In genomic region chr5:32129074-32129598, GRCh38 we compare ENCODE assay signal across 22 cellular contexts. TPM values are rescaled to one million over a fixed set of nuclear protein-coding genes. Genes with fewer than 3 reads are reported as not detected.
DNase-seq lines count a peak whose midpoint lies in the region; ATAC-seq and TF ChIP-seq lines count a peak whose summit lies in the region.
"Had no signal": no experiment of that assay in that cellular context is flagged by ENCODE, and none has a peak within 500 bp of the region (broad histone marks: within the 10 kb centered on the region; RNA-seq: fewer than 3 reads in every experiment).

No MANE protein-coding gene starts in this region.

- TF ChIP-seq CTCF in WTC11 (IDR thresholded peaks at IDR 0.05): no peak

- 91% methylated on average over 4 of the region's 7 CpGs for WGBS in mesenchymal stem cell

- POLR2A ChIA-PET in WTC11 (lab: Charles Lee): no interaction called here

- H3K36me3 Mint-ChIP-seq in activated CD4-positive, alpha-beta T cell treated with anti-CD3 and anti-CD28 coated beads, Interleukin-2, amount 10 ng/mL, durations not matched to agents 24 days and 14 days (ENCODE audit: low read depth): peaks cover 49% of the 10 kb centered on the region
- H3K36me3 Mint-ChIP-seq in WTC11: peaks cover 20% of the 10 kb centered on the region

- H3K27me3 Mint-ChIP-seq in activated CD4-positive, alpha-beta T cell treated with anti-CD3 and anti-CD28 coated beads, Interleukin-2, amount 10 ng/mL, durations not matched to agents 24 days and 14 days: no peaks in the 10 kb centered on the region
- no peaks in the 10 kb centered on the region for H3K27me3 Mint-ChIP-seq in WTC11 (ENCODE audit: low read depth)
- no peaks in the 10 kb centered on the region for H3K27me3 Mint-ChIP-seq in stimulated activated naive CD8-positive, alpha-beta T cell treated with anti-CD3 and anti-CD28 coated beads, Interleukin-15, amount 100 ng/mL, for 72 hours

- H3K4me1 Mint-ChIP-seq in activated CD4-positive, alpha-beta T cell treated with anti-CD3 and anti-CD28 coated beads, Interleukin-2, amount 10 ng/mL, durations not matched to agents 24 days and 14 days: peaks cover 20% of the 10 kb centered on the region
- peaks cover 25% of the 10 kb centered on the region for H3K4me1 Mint-ChIP-seq in WTC11
- H3K4me1 Mint-ChIP-seq in stimulated activated naive CD8-positive, alpha-beta T cell treated with anti-CD3 and anti-CD28 coated beads, Interleukin-15, amount 100 ng/mL, for 72 hours: peaks cover 51% of the 10 kb centered on the region

- no peaks in the 10 kb centered on the region for H3K9me3 ChIP-seq in mesenchymal stem cell (ENCODE audit: control insufficient read depth, low read length)
- H3K9me3 ChIP-seq: BLaER1, tibial nerve had no signal

- intact Hi-C loops in activated CD4-positive, alpha-beta T cell treated with anti-CD3 and anti-CD28 coated beads, Interleukin-2, amount 10 ng/mL, durations not matched to agents 24 days and 14 days (cut with micrococcal nuclease): no loop called here

- H2BK15ac ChIP-seq in mesenchymal stem cell (ENCODE audit: low read depth, poor library complexity, severe bottlenecking): no peak overlapping the region

- peaks cover 8% of the 10 kb centered on the region for H3K79me1 ChIP-seq in mesenchymal stem cell (replicated peaks; ENCODE audit: low read length, poor library complexity, severe bottlenecking)

- ATAC-seq in WTC11 (no peak), HG02763 (IDR thresholded peaks at IDR 0.05; ENCODE audit: unreplicated experiment) (no peak), GM21737 (IDR thresholded peaks at IDR 0.05; ENCODE audit: unreplicated experiment) (no peak)
- peak; percentile 53 for ATAC-seq in stimulated activated naive CD8-positive, alpha-beta T cell treated with anti-CD3 and anti-CD28 coated beads, Interleukin-15, amount 100 ng/mL, for 72 hours
- ATAC-seq: SK-N-SH treated with all-trans-retinoic acid at 6 μM for 48 hours had no signal

- no peak overlapping the region for H3K14ac ChIP-seq in mesenchymal stem cell (ENCODE audit: low read length in 2 of 2)

- H3K4me3 ChIP-seq in mesenchymal stem cell (ENCODE audit: insufficient read depth in 1 of 2, low read depth in 1 of 2, low read length in 2 of 2): peak overlapping the region in 1 of 2 experiments; percentile 40
- H3K4me3 ChIP-seq: BLaER1, smooth muscle cell, tibial nerve had no signal

- H3K4me1 ChIP-seq in mesenchymal stem cell (ENCODE audit: control insufficient read depth, insufficient read depth, low read depth, low read length): peaks cover 2% of the 10 kb centered on the region
- H3K4me1 ChIP-seq: BLaER1 had no signal

- H4K91ac ChIP-seq in mesenchymal stem cell (ENCODE audit: low read length): no peak overlapping the region

- peaks cover 14 to 60% of the 10 kb centered on the region in 2 experiments for H3K36me3 ChIP-seq in mesenchymal stem cell (ENCODE audit: control insufficient read depth in 1 of 2, insufficient read depth in 2 of 2, low read depth in 1 of 2, low read length in 2 of 2)

- no peak overlapping the region for H3K23ac ChIP-seq in mesenchymal stem cell (ENCODE audit: low read length in 2 of 2)

- H2BK5ac ChIP-seq in mesenchymal stem cell (ENCODE audit: low read depth, low read length, poor library complexity, severe bottlenecking): no peak overlapping the region

- no peaks in the 10 kb centered on the region for H3K27me3 ChIP-seq in mesenchymal stem cell (ENCODE audit: control insufficient read depth in 1 of 2, insufficient read depth in 1 of 2, low read length in 2 of 2)
- H3K27me3 ChIP-seq: BLaER1, tibial nerve had no signal

- DNase-seq in activated CD4-positive, alpha-beta T cell treated with anti-CD3 and anti-CD28 coated beads, Interleukin-2, amount 10 ng/mL, durations not matched to agents 24 days and 14 days: no peak
- no peak for DNase-seq in activated CD4-positive, alpha-beta T cell treated with anti-CD3 and anti-CD28 coated beads for 48 hours
- DNase-seq in WTC11 (ENCODE audit: low spot score) (no peak), mesenchymal stem cell (no peak), RPMI8226 (no peak)
- DNase-seq in stimulated activated naive CD8-positive, alpha-beta T cell treated with anti-CD3 and anti-CD28 coated beads, Interleukin-15, amount 100 ng/mL, for 72 hours: no peak
- DNase-seq: activated effector memory CD4-positive, alpha-beta T cell treated with Interleukin-2 at 50 U/mL for 16 hours; anterior cingulate cortex; central memory CD4-positive, alpha-beta T cell; effector CD8-positive, alpha-beta T cell; GDM1; head of caudate nucleus; MM.1S; NCI-H1694; NCI-H226; stimulated activated CD4-positive, alpha-beta T cell treated with anti-CD3 and anti-CD28 coated beads, Interleukin-4, amount 100 ng/mL, for 4 hours had no signal

- H4K8ac ChIP-seq in mesenchymal stem cell (ENCODE audit: low read length): no peak overlapping the region

- H3K27ac Mint-ChIP-seq in activated CD4-positive, alpha-beta T cell treated with anti-CD3 and anti-CD28 coated beads, Interleukin-2, amount 10 ng/mL, durations not matched to agents 24 days and 14 days: peak overlapping the region; percentile 67
- peak overlapping the region; percentile 59; the same call in 1 of the 2 replicates for H3K27ac Mint-ChIP-seq in WTC11
- peak overlapping the region in 1 of 2 donors; percentile 4 for H3K27ac Mint-ChIP-seq in stimulated activated naive CD8-positive, alpha-beta T cell treated with anti-CD3 and anti-CD28 coated beads, Interleukin-15, amount 100 ng/mL, for 72 hours

- CTCF ChIA-PET in WTC11 (lab: Charles Lee): no interaction called here

- no peak overlapping the region for H3K4me3 Mint-ChIP-seq in activated CD4-positive, alpha-beta T cell treated with anti-CD3 and anti-CD28 coated beads, Interleukin-2, amount 10 ng/mL, durations not matched to agents 24 days and 14 days
- H3K4me3 Mint-ChIP-seq in WTC11: no peak overlapping the region
- H3K4me3 Mint-ChIP-seq in stimulated activated naive CD8-positive, alpha-beta T cell treated with anti-CD3 and anti-CD28 coated beads, Interleukin-15, amount 100 ng/mL, for 72 hours: no peak overlapping the region

- no peak overlapping the region for H2AK5ac ChIP-seq in mesenchymal stem cell (ENCODE audit: low read length, severe bottlenecking)

- H3K4ac ChIP-seq in mesenchymal stem cell (ENCODE audit: low read depth in 1 of 2, low read length in 2 of 2): no peak overlapping the region

- H3K4me2 ChIP-seq in mesenchymal stem cell (ENCODE audit: low read length, poor library complexity, severe bottlenecking): no peak overlapping the region
- H3K4me2 ChIP-seq: BLaER1, smooth muscle cell had no signal

- H3K9ac ChIP-seq in mesenchymal stem cell (ENCODE audit: low read length): peak overlapping the region; percentile 25
- H3K9ac ChIP-seq: BLaER1 had no signal

- H2BK120ac ChIP-seq in mesenchymal stem cell (ENCODE audit: low read depth, low read length): no peak overlapping the region

- H2AFZ ChIP-seq in mesenchymal stem cell (ENCODE audit: low read depth, low read length): no peak overlapping the region

- H3K18ac ChIP-seq in mesenchymal stem cell (ENCODE audit: low read depth in 1 of 2, low read length in 2 of 2): no peak overlapping the region

- no peak overlapping the region for H3K27ac ChIP-seq in mesenchymal stem cell (ENCODE audit: low read length, poor library complexity, severe bottlenecking)
- H3K27ac ChIP-seq: BLaER1, tibial nerve had no signal

- no peaks in the 10 kb centered on the region for H3K9me3 Mint-ChIP-seq in activated CD4-positive, alpha-beta T cell treated with anti-CD3 and anti-CD28 coated beads, Interleukin-2, amount 10 ng/mL, durations not matched to agents 24 days and 14 days
- no peaks in the 10 kb centered on the region for H3K9me3 Mint-ChIP-seq in WTC11
- H3K9me3 Mint-ChIP-seq in stimulated activated naive CD8-positive, alpha-beta T cell treated with anti-CD3 and anti-CD28 coated beads, Interleukin-15, amount 100 ng/mL, for 72 hours: no peaks in the 10 kb centered on the region

- H2BK12ac ChIP-seq in mesenchymal stem cell (ENCODE audit: low read length in 2 of 2): no peak overlapping the region

TF ChIP-seq in WTC11, 78 proteins besides CTCF, POLR2A, EP300 and RAD21 (continues in another document):
- TF ChIP-seq ZNF219 (CRISPR knock-in tag; IDR thresholded peaks at IDR 0.05; ENCODE audit: borderline replicate concordance) (no peak), NFYB (CRISPR knock-in tag; conservative IDR thresholded peaks at IDR 0.05; ENCODE audit: low read depth) (no peak), ZNF232 (CRISPR knock-in tag; IDR thresholded peaks at IDR 0.05) (no peak), ZNF512 (CRISPR knock-in tag; IDR thresholded peaks at IDR 0.05; ENCODE audit: borderline replicate concordance) (no peak), IRF2 (CRISPR knock-in tag; IDR thresholded peaks at IDR 0.05; ENCODE audit: borderline replicate concordance, low read depth) (no peak), FOXP1 (CRISPR knock-in tag; IDR thresholded peaks at IDR 0.05; ENCODE audit: borderline replicate concordance) (no peak), JAZF1 (CRISPR knock-in tag; IDR thresholded peaks at IDR 0.05) (no peak)
- TF ChIP-seq, protein P1, sequence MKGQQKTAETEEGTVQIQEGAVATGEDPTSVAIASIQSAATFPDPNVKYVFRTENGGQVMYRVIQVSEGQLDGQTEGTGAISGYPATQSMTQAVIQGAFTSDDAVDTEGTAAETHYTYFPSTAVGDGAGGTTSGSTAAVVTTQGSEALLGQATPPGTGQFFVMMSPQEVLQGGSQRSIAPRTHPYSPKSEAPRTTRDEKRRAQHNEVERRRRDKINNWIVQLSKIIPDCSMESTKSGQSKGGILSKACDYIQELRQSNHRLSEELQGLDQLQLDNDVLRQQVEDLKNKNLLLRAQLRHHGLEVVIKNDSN (CRISPR knock-in tag; IDR thresholded peaks at IDR 0.05): no peak

RNA-seq across cellular contexts. Expression of gene GOLPH3, which starts 45.0 kb away (rescaled TPM):
- 85.4 and 92.7 TPM in 2 replicates for total RNA-seq in activated CD4-positive, alpha-beta T cell treated with anti-CD3 and anti-CD28 coated beads, Interleukin-2, amount 10 ng/mL, durations not matched to agents 24 days and 14 days
- 88.7 to 101 TPM (median 95.4 TPM) in 3 replicates for total RNA-seq in WTC11 (2021)
- polyA plus RNA-seq in mesenchymal stem cell (2013, experiment 1 of 2): 85.7 TPM
- polyA plus RNA-seq in mesenchymal stem cell (2013, experiment 2 of 2): 89.2 TPM
